ENCODE assay signal across 1 cellular context in the genomic region with DNA sequence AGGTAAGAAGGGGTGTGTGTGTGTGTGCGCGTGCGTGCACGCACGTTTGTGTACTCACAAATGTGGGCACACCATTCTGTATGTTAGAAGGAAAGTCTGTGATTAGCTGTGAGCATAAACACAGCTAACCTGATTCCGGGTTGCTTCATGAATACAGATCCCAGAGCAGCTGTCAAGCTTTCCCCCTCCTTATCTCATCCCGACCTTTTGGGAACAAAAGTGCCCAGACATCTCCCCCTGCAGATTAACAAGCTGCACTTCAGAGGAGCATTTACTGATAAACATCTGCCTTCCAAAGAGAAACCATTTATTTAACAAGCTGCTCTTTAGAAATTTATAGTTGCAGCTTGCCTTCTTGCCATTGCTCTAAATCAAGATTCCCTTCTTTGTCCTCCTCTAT.
TF ChIP-seq lines count a peak whose summit lies in the region.

No MANE protein-coding gene starts in this region.

TF ChIP-seq in WTC11, 78 proteins besides CTCF, POLR2A, EP300 and RAD21 (continued from another document):
- TF ChIP-seq, protein P1, sequence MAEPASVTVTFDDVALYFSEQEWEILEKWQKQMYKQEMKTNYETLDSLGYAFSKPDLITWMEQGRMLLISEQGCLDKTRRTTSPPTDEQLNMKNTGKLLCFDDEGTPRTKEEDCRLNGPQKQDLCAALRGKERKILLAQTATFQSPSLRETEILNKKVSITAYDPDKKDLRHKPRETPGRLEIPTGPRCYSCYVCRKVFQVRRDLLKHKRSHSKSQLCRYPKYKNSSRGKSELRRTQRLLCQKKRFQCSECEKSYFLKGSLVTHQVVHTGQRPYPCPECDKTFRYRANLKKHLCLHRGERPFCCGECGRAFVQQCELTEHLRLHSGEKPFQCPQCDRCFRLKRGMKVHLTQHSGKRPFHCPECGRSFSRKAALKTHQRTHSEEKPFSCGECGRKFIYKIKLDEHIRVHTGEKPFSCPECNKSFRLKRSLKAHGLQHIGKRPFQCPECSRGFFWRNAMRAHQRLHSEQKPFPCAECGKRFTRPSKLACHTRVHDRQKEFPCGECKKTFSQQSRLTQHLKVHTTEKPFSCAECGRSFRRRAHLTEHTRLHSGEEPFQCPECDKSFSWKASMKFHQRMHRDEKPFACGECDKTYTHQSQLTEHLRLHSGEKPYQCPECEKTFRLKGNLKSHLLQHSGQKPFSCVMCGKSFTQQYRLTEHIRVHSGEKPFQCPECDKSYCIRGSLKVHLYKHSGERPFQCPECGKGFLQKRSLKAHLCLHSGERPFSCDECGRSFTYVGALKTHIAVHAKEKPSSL (CRISPR knock-in tag; conservative IDR thresholded peaks at IDR 0.05): no peak
- no peak for TF ChIP-seq CBFB (CRISPR knock-in tag; IDR thresholded peaks at IDR 0.05; ENCODE audit: low read depth)
